25 cellular contexts compared by ENCODE assay signal in genomic region chr1:57421366-57421765, GRCh38. TPM values are rescaled to one million over a fixed set of nuclear protein-coding genes. Genes with fewer than 3 reads are reported as not detected.
A peak's percentile ranks its signal among the peaks of the same experiment; 100 is the strongest.
DNase-seq lines count a peak whose midpoint lies in the region; TF ChIP-seq lines count a peak whose summit lies in the region.
"Had no signal": no experiment of that assay in that cellular context is flagged by ENCODE, and none has a peak within 500 bp of the region (broad histone marks: within the 10 kb centered on the region; RNA-seq: fewer than 3 reads in every experiment).

No MANE protein-coding gene starts in this region.

- no peak overlapping the region for H3K9ac ChIP-seq in HUES6 (ENCODE audit: low read length)
- no peak overlapping the region for H3K9ac ChIP-seq in endodermal cell (ENCODE audit: extremely low read depth, low read length, poor library complexity, severe bottlenecking)

- TF ChIP-seq POLR2A in tibial nerve (IDR thresholded peaks at IDR 0.05): no peak

- peak overlapping the region; percentile 88 for H3K4me3 Mint-ChIP-seq in endodermal cell
- peak overlapping the region; percentile 51 to 87 (median 85) for H3K4me3 Mint-ChIP-seq in nephron
- H3K4me3 Mint-ChIP-seq: activated B cell treated with CpG ODN at 0.5 μM for 24 hours; activated CD4-positive, alpha-beta memory T cell treated with anti-CD3 and anti-CD28 coated beads, Interleukin-2, amount 10 ng/mL, durations not matched to agents 7 days and 5 days; activated naive CD8-positive, alpha-beta T cell; central memory CD8-positive, alpha-beta T cell had no signal

- H3K4me3 ChIP-seq in AG10803 (ENCODE audit: low read length) (no peak overlapping the region), HUES6 (ENCODE audit: low read depth, low read length) (peak overlapping the region; percentile 74), endodermal cell (ENCODE audit: low read length) (peak overlapping the region; percentile 91), tibial nerve (no peak overlapping the region)
- H3K4me3 ChIP-seq: lower lobe of right lung had no signal

- H3K27ac Mint-ChIP-seq in endodermal cell (no peak overlapping the region), nephron (no peak overlapping the region)
- H3K27ac Mint-ChIP-seq: activated B cell treated with CpG ODN at 0.5 μM for 24 hours; activated CD4-positive, alpha-beta memory T cell treated with anti-CD3 and anti-CD28 coated beads, Interleukin-2, amount 10 ng/mL, durations not matched to agents 7 days and 5 days; activated naive CD8-positive, alpha-beta T cell had no signal

- peaks cover 41% of the 10 kb centered on the region for H3K27me3 ChIP-seq in HUES6 (ENCODE audit: control insufficient read depth, insufficient read depth, low read length)
- peaks cover 5% of the 10 kb centered on the region for H3K27me3 ChIP-seq in endodermal cell (ENCODE audit: control insufficient read depth, insufficient read depth, low read length, poor library complexity, severe bottlenecking)
- peaks cover 0 to 51% of the 10 kb centered on the region in 2 donors for H3K27me3 ChIP-seq in tibial nerve
- H3K27me3 ChIP-seq: testis had no signal

- TF ChIP-seq EP300 in tibial nerve (IDR thresholded peaks at IDR 0.05): no peak

- no peak for TF ChIP-seq CTCF in AG10803 (conservative IDR thresholded peaks at IDR 0.05; ENCODE audit: low read length)
- no peak for TF ChIP-seq CTCF in endodermal cell (conservative IDR thresholded peaks at IDR 0.05)
- no peak for TF ChIP-seq CTCF in nephron (IDR thresholded peaks at IDR 0.05; ENCODE audit: unreplicated experiment in 3 of 3)
- no peak for TF ChIP-seq CTCF in RWPE1 (conservative IDR thresholded peaks at IDR 0.05; ENCODE audit: low read depth)
- no peak for TF ChIP-seq CTCF in tibial nerve (IDR thresholded peaks at IDR 0.05)

- no peaks in the 10 kb centered on the region for H3K9me3 Mint-ChIP-seq in endodermal cell
- no peaks in the 10 kb centered on the region for H3K9me3 Mint-ChIP-seq in nephron
- H3K9me3 Mint-ChIP-seq: activated B cell treated with CpG ODN at 0.5 μM for 24 hours; activated CD4-positive, alpha-beta memory T cell treated with anti-CD3 and anti-CD28 coated beads, Interleukin-2, amount 10 ng/mL, durations not matched to agents 7 days and 5 days; central memory CD8-positive, alpha-beta T cell had no signal

- H3K4me1 Mint-ChIP-seq in endodermal cell: peaks cover 36% of the 10 kb centered on the region
- peaks cover 26% of the 10 kb centered on the region for H3K4me1 Mint-ChIP-seq in nephron
- H3K4me1 Mint-ChIP-seq: central memory CD8-positive, alpha-beta T cell had no signal

- no peaks in the 10 kb centered on the region for H3K9me3 ChIP-seq in HUES6 (ENCODE audit: control insufficient read depth, insufficient read depth, low read depth, low read length)
- no peaks in the 10 kb centered on the region for H3K9me3 ChIP-seq in endodermal cell (ENCODE audit: control insufficient read depth, low read length)
- H3K9me3 ChIP-seq in tibial nerve: no peaks in the 10 kb centered on the region
- H3K9me3 ChIP-seq: lower lobe of right lung, testis, vagina had no signal

- H3K36me3 Mint-ChIP-seq in endodermal cell (ENCODE audit: low read depth): no peaks in the 10 kb centered on the region
- H3K36me3 Mint-ChIP-seq in nephron (ENCODE audit: low read depth): no peaks in the 10 kb centered on the region
- H3K36me3 Mint-ChIP-seq: activated naive CD8-positive, alpha-beta T cell had no signal

- POLR2A ChIA-PET in RWPE1 (lab: Yijun Ruan, JAX; ENCODE audit: low non-redundant PET): no interaction called here

- 6 to 11% methylated on average over 7 of the region's 7 CpGs for WGBS in endodermal cell (ENCODE audit: insufficient coverage in 1 of 2, insufficient read length in 1 of 2), 2 experiments
- WGBS in tibial nerve, 2 donors: 12 to 16% methylated on average over 7 of the region's 7 CpGs

- H3K27ac ChIP-seq in HUES6 (ENCODE audit: low read depth, low read length): no peak overlapping the region
- H3K27ac ChIP-seq in endodermal cell (ENCODE audit: low read depth, low read length): no peak overlapping the region
- H3K27ac ChIP-seq in RWPE1: no peak overlapping the region
- no peak overlapping the region for H3K27ac ChIP-seq in tibial nerve
- H3K27ac ChIP-seq: epithelial cell of prostate, HL-60, lower lobe of right lung, testis, vagina had no signal

- CTCF ChIA-PET in RWPE1 (lab: Yijun Ruan, JAX): no interaction called here

- H3K36me3 ChIP-seq in HUES6 (ENCODE audit: control insufficient read depth, insufficient read depth, low read length) (no peaks in the 10 kb centered on the region), endodermal cell (ENCODE audit: control insufficient read depth, insufficient read depth, low read length) (no peaks in the 10 kb centered on the region), tibial nerve (no peaks in the 10 kb centered on the region)
- H3K36me3 ChIP-seq: lower lobe of right lung, vagina had no signal

- H3K4me1 ChIP-seq in HUES6 (ENCODE audit: control insufficient read depth, insufficient read depth, low read length): peaks cover 14% of the 10 kb centered on the region
- H3K4me1 ChIP-seq in endodermal cell (ENCODE audit: control insufficient read depth, insufficient read depth, low read length): peaks cover 11% of the 10 kb centered on the region
- peaks cover 0 to 28% (median 3%) of the 10 kb centered on the region in 4 donors for H3K4me1 ChIP-seq in tibial nerve

- peak; percentile 3 for DNase-seq in AG10803 (ENCODE audit: low read depth)
- no peak for DNase-seq in endodermal cell
- DNase-seq in HCEC 1CT: no peak
- DNase-seq in NCI-H187 treated with DMSO at 0.1 percent for 48 hours (lab: John Stamatoyannopoulos, UW): no peak
- no peak for DNase-seq in RWPE1 (ENCODE audit: low spot score)
- DNase-seq in tibial nerve (ENCODE audit: low spot score in 2 of 2): no peak
- DNase-seq: activated B cell treated with CpG ODN at 0.5 μM for 24 hours; activated CD4-positive, alpha-beta memory T cell treated with anti-CD3 and anti-CD28 coated beads, Interleukin-2, amount 10 ng/mL, durations not matched to agents 7 days and 5 days; aorta; DMS53; lower lobe of right lung; NCI-H2029; NCI-H345; stimulated activated CD4-positive, alpha-beta T cell treated with anti-CD3 and anti-CD28 coated beads, Interleukin-12 subunit alpha, Interleukin-12 subunit beta, amount 100 ng/mL, for 4 hours; stimulated activated CD4-positive, alpha-beta T cell treated with anti-CD3 and anti-CD28 coated beads, Interleukin-4, amount 100 ng/mL, for 4 hours; stimulated activated naive CD4-positive, alpha-beta T cell treated with Interleukin-2 at 50 U/mL for 16 hours; testis had no signal

- H3K27me3 Mint-ChIP-seq in endodermal cell (ENCODE audit: insufficient read depth) (no peaks in the 10 kb centered on the region), nephron (ENCODE audit: low read depth) (peaks cover 88% of the 10 kb centered on the region)

RNA-seq across cellular contexts. Expression of gene DAB1, which starts 2.5 kb away (rescaled TPM):
- total RNA-seq in endodermal cell (10 to 100 TPM; 32.0 to 36.2 TPM), tibial nerve (1 to 10 TPM; 4.0 to 8.3 (median 4.4) TPM)
- 10.8 TPM for polyA plus RNA-seq in endodermal cell (2013, experiment 1 of 2)
- polyA plus RNA-seq in endodermal cell (2013, experiment 2 of 2): 11.5 TPM
- total RNA-seq: activated B cell treated with CpG ODN at 0.5 μM for 24 hours, OCI-LY7 had no signal

Comparison
In these comparisons a context has a peak if more than half of its experiments do, and no peak if none do; other contexts are left out.
1. H3K4me3 ChIP-seq: peak in HUES6 (single experiment) and endodermal cell (single experiment); none in AG10803 (single experiment) and tibial nerve (0 of 4).